Comparison of ENCODE assay signal across 13 cellular contexts in genomic region chr3:62446337-62446940, GRCh38.
DNase-seq lines count a peak whose midpoint lies in the region; ATAC-seq, FAIRE-seq and TF ChIP-seq lines count a peak whose summit lies in the region.
"Had no signal": no experiment of that assay in that cellular context is flagged by ENCODE, and none has a peak within 500 bp of the region (broad histone marks: within the 10 kb centered on the region; RNA-seq: fewer than 3 reads in every experiment).

No MANE protein-coding gene starts in this region.

- no peak overlapping the region for H3K56ac ChIP-seq in H9 (ENCODE audit: insufficient read length, low read depth, low read length)

- H2BK20ac ChIP-seq in H9 (ENCODE audit: low read depth, low read length, poor library complexity, severe bottlenecking), result no peak overlapping the region

- peaks cover 3% of the 10 kb centered on the region for H3K9me3 Mint-ChIP-seq in stimulated activated memory B cell treated with anti-CD40 and anti-IgM and Interleukin-4, amounts not matched to agents 10 μg/mL and 1 μg/mL and 100 μg/mL, for 72 hours
- H3K9me3 Mint-ChIP-seq in H9, result peaks cover 2 to 4% of the 10 kb centered on the region in 2 experiments; a peak in 3 of 5 replicates

- H3K27ac ChIP-seq in HepG2 (ENCODE audit: extremely low read length, insufficient read depth, low read length) (no peak overlapping the region), right lobe of liver (no peak overlapping the region), H9 (ENCODE audit: insufficient read length, low read depth, low read length) (no peak overlapping the region)
- H3K27ac ChIP-seq: left ventricle myocardium inferior, neural progenitor cell, spleen had no signal

- no peak overlapping the region for H2BK12ac ChIP-seq in H9 (ENCODE audit: insufficient read length, low read depth, low read length)

- H3K9ac ChIP-seq in HepG2 (ENCODE audit: insufficient read depth, low read depth, low read length), result no peak overlapping the region
- H3K9ac ChIP-seq in H9 (ENCODE audit: extremely low read depth, insufficient read length, low read length), result no peak overlapping the region
- H3K9ac ChIP-seq: neural progenitor cell had no signal

- no peaks in the 10 kb centered on the region for H3K79me1 ChIP-seq in H9 (ENCODE audit: insufficient read depth, low read depth, low read length, poor library complexity, severe bottlenecking)

- H3K23me2 ChIP-seq in H9 (ENCODE audit: insufficient read length, low read depth, low read length, poor library complexity, severe bottlenecking), result no peaks in the 10 kb centered on the region

- TF ChIP-seq CTCF in HepG2 (CRISPR knock-in tag; IDR thresholded peaks at IDR 0.05), result no peak
- TF ChIP-seq CTCF in right lobe of liver (IDR thresholded peaks at IDR 0.05), result no peak
- no peak for TF ChIP-seq CTCF in H9 (conservative IDR thresholded peaks at IDR 0.05)

- no peaks in the 10 kb centered on the region for H3K4me1 ChIP-seq in HepG2 (ENCODE audit: insufficient read depth, low read length)
- peaks cover 0 to 9% (median 0%) of the 10 kb centered on the region in 4 donors for H3K4me1 ChIP-seq in right lobe of liver
- H3K4me1 ChIP-seq in H9 (ENCODE audit: insufficient read depth, low read length), result peaks cover 6% of the 10 kb centered on the region; the same call in 1 of the 2 replicates
- H3K4me1 ChIP-seq: left ventricle myocardium inferior had no signal

- H3K14ac ChIP-seq in H9 (ENCODE audit: insufficient read depth, low read length), result no peak overlapping the region

- intact Hi-C loops in HepG2 (cut with micrococcal nuclease; ENCODE audit: unreplicated experiment) (no loop called here), right lobe of liver (cut with DNase I) (no loop called here)

- CTCF ChIA-PET in HepG2 (lab: Yijun Ruan, JAX; ENCODE audit: low intra/inter-chr PET ratio, low total read pairs), result no interaction called here

- H3K23ac ChIP-seq in H9 (ENCODE audit: insufficient read length, low read depth, low read length), result no peak overlapping the region

- H3K4me2 ChIP-seq in HepG2 (ENCODE audit: low read depth, low read length) (peak overlapping the region; percentile 59; the same call in 1 of the 2 replicates), H9 (ENCODE audit: insufficient read depth, insufficient read length, low read length) (no peak overlapping the region)
- H3K4me2 ChIP-seq: neural progenitor cell had no signal

- H2AFZ ChIP-seq in HepG2 (ENCODE audit: low read length), result no peak overlapping the region
- no peak overlapping the region for H2AFZ ChIP-seq in H9 (ENCODE audit: low read length)
- H2AFZ ChIP-seq: neural progenitor cell had no signal

- 56% methylated on average over 5 of the region's 5 CpGs for WGBS in HepG2 (ENCODE audit: low lambda C conversion rate)
- 72% methylated on average over 5 of the region's 5 CpGs for WGBS in right lobe of liver (ENCODE audit: insufficient coverage, low coverage, low lambda C conversion rate, missing lambda C conversion rate)
- 100% methylated on average over 1 of the region's 5 CpGs for WGBS in H9 (ENCODE audit: extremely low coverage, insufficient read length, low lambda C conversion rate)

- H3K4me3 Mint-ChIP-seq in stimulated activated memory B cell treated with anti-CD40 and anti-IgM and Interleukin-4, amounts not matched to agents 10 μg/mL and 1 μg/mL and 100 μg/mL, for 72 hours, result no peak overlapping the region
- no peak overlapping the region for H3K4me3 Mint-ChIP-seq in H9
- H3K4me3 Mint-ChIP-seq: neural progenitor cell had no signal

- no peak overlapping the region for H3K18ac ChIP-seq in H9 (ENCODE audit: insufficient read length, low read depth, low read length)

- H2BK120ac ChIP-seq in H9 (ENCODE audit: low read depth, low read length, poor library complexity, severe bottlenecking), result no peak overlapping the region

- H3K36me3 Mint-ChIP-seq in stimulated activated memory B cell treated with anti-CD40 and anti-IgM and Interleukin-4, amounts not matched to agents 10 μg/mL and 1 μg/mL and 100 μg/mL, for 72 hours, result no peaks in the 10 kb centered on the region
- peaks cover 4 to 8% (median 5%) of the 10 kb centered on the region in 3 experiments; a peak in 4 of 7 replicates for H3K36me3 Mint-ChIP-seq in H9 (ENCODE audit: insufficient read depth in 1 of 3, low read depth in 3 of 3)

- no peak overlapping the region for H2AK5ac ChIP-seq in H9 (ENCODE audit: insufficient read length, low read length)

- no peak overlapping the region for H3T11ph ChIP-seq in H9 (ENCODE audit: low read length)

- in situ Hi-C loops in HepG2 (cut with HindIII; ENCODE audit: extremely low pct_ligation_motif_present, low pct_unique_long_range_greater_than_20kb), result no loop called here

- no TSS peak for BruUV-seq in HepG2 (replicated peaks; lab: Mats Ljungman, UMichigan)

- H3K27ac Mint-ChIP-seq in stimulated activated memory B cell treated with anti-CD40 and anti-IgM and Interleukin-4, amounts not matched to agents 10 μg/mL and 1 μg/mL and 100 μg/mL, for 72 hours, result no peak overlapping the region
- peak overlapping the region in 1 of 3 experiments; percentile 40; a peak in 1 of 7 replicates for H3K27ac Mint-ChIP-seq in H9
- H3K27ac Mint-ChIP-seq: neural progenitor cell had no signal

- no peaks in the 10 kb centered on the region for H3K79me2 ChIP-seq in HepG2 (ENCODE audit: insufficient read depth, low read length)
- H3K79me2 ChIP-seq in H9 (ENCODE audit: insufficient read depth, low read length), result no peaks in the 10 kb centered on the region

- no peak for TF ChIP-seq EP300 in HepG2 (IDR thresholded peaks at IDR 0.05; ENCODE audit: low read depth in 2 of 2, low read length in 2 of 2)
- no peak for TF ChIP-seq EP300 in HepG2 (CRISPR knock-in tag; IDR thresholded peaks at IDR 0.05; ENCODE audit: borderline replicate concordance)

- ATAC-seq in HepG2, result no peak
- no peak for ATAC-seq in right lobe of liver
- peak; percentile 72 for ATAC-seq in GM21737 (IDR thresholded peaks at IDR 0.05; ENCODE audit: unreplicated experiment)
- ATAC-seq in HG03571 (IDR thresholded peaks at IDR 0.05; ENCODE audit: unreplicated experiment), result peak; percentile 69
- ATAC-seq in stimulated activated memory B cell treated with anti-CD40 and anti-IgM and Interleukin-4, amounts not matched to agents 10 μg/mL and 1 μg/mL and 100 μg/mL, for 72 hours, result peak; percentile 34

- H3K4me1 Mint-ChIP-seq in stimulated activated memory B cell treated with anti-CD40 and anti-IgM and Interleukin-4, amounts not matched to agents 10 μg/mL and 1 μg/mL and 100 μg/mL, for 72 hours, result peaks cover 8% of the 10 kb centered on the region
- peaks cover 38 to 44% of the 10 kb centered on the region in 2 experiments for H3K4me1 Mint-ChIP-seq in H9

- H3K4me3 ChIP-seq in HepG2 (replicated peaks in 1 of 3; ENCODE audit: insufficient read depth in 1 of 3, low read depth in 2 of 3, low read length in 3 of 3), result no peak overlapping the region
- H3K4me3 ChIP-seq in right lobe of liver, result no peak overlapping the region
- H3K4me3 ChIP-seq: left ventricle myocardium inferior, neural progenitor cell had no signal

- DNase-seq in HepG2 (ENCODE audit: low spot score) (no peak), right lobe of liver (no peak), SIG-M5 (lab: John Stamatoyannopoulos, UW) (no peak), H9 (no peak), midbrain (lab: John Stamatoyannopoulos, UW) (no peak)
- DNase-seq: left ventricle myocardium inferior, NCI-H1694, spleen had no signal

- no peak overlapping the region for H4K5ac ChIP-seq in H9 (ENCODE audit: insufficient read length, low read depth, low read length)

- peaks cover 8% of the 10 kb centered on the region for H3K27me3 Mint-ChIP-seq in stimulated activated memory B cell treated with anti-CD40 and anti-IgM and Interleukin-4, amounts not matched to agents 10 μg/mL and 1 μg/mL and 100 μg/mL, for 72 hours
- H3K27me3 Mint-ChIP-seq in H9 (ENCODE audit: low read depth), result peaks cover 5% of the 10 kb centered on the region

- H3K4ac ChIP-seq in H9 (ENCODE audit: low read depth, low read length), result no peak overlapping the region

- H4K91ac ChIP-seq in H9 (ENCODE audit: insufficient read length, low read depth, low read length), result no peak overlapping the region

- H3K9me3 ChIP-seq in HepG2 (ENCODE audit: low read length), result no peaks in the 10 kb centered on the region
- H3K9me3 ChIP-seq in right lobe of liver, result no peaks in the 10 kb centered on the region
- no peaks in the 10 kb centered on the region for H3K9me3 ChIP-seq in H9 (ENCODE audit: control insufficient read depth, low read depth, low read length)
- H3K9me3 ChIP-seq: left ventricle myocardium inferior, spleen had no signal

- POLR2A ChIA-PET in HepG2 (lab: Yijun Ruan, JAX), result no interaction called here

- H3K27me3 ChIP-seq in HepG2 (ENCODE audit: control insufficient read depth in 1 of 2, insufficient read depth in 2 of 2, low read length in 2 of 2), result peaks cover 0 to 10% of the 10 kb centered on the region in 2 experiments; a peak in 1 of 5 replicates
- no peaks in the 10 kb centered on the region for H3K27me3 ChIP-seq in right lobe of liver
- no peaks in the 10 kb centered on the region for H3K27me3 ChIP-seq in H9 (ENCODE audit: insufficient read depth, low read length)
- H3K27me3 ChIP-seq: spleen had no signal

- no peak for TF ChIP-seq RAD21 in HepG2 (CRISPR knock-in tag; IDR thresholded peaks at IDR 0.05)

- no peak overlapping the region for H2BK15ac ChIP-seq in H9 (ENCODE audit: low read depth, low read length)

- H4K8ac ChIP-seq in H9 (replicated peaks; ENCODE audit: insufficient read length, low read depth, low read length), result no peak overlapping the region

- FAIRE-seq in HepG2 (lab: Jason Lieb, UNC), result no peak
- FAIRE-seq: urothelium cell line had no signal

- H4K20me1 ChIP-seq in HepG2 (ENCODE audit: insufficient read depth, low read length) (no peaks in the 10 kb centered on the region), H9 (ENCODE audit: control insufficient read depth, insufficient read depth, insufficient read length) (no peaks in the 10 kb centered on the region)

- H2BK5ac ChIP-seq in H9 (ENCODE audit: insufficient read length, low read length), result no peak overlapping the region

- H3K36me3 ChIP-seq in HepG2 (replicated peaks in 1 of 2; ENCODE audit: control insufficient read depth in 1 of 2, insufficient read depth in 2 of 2, low read length in 2 of 2) (no peaks in the 10 kb centered on the region), right lobe of liver (no peaks in the 10 kb centered on the region)
- H3K36me3 ChIP-seq: left ventricle myocardium inferior, neural progenitor cell, spleen had no signal

- no peak for TF ChIP-seq POLR2A in HepG2 (IDR thresholded peaks at IDR 0.05; ENCODE audit: insufficient read depth in 1 of 2, low read depth in 2 of 2, low read length in 2 of 2)
- TF ChIP-seq POLR2A in right lobe of liver (IDR thresholded peaks at IDR 0.05), result no peak

TF ChIP-seq in HepG2, 621 proteins besides CTCF, POLR2A, EP300 and RAD21 (continues in another document):
- no peak for TF ChIP-seq FIP1L1 (IDR thresholded peaks at IDR 0.05; ENCODE audit: borderline replicate concordance, insufficient read depth, low read depth, low read length)

Comparison
In these comparisons a context has a peak if more than half of its experiments do, and no peak if none do; other contexts are left out.
1. ATAC-seq: peak in GM21737 (single experiment), HG03571 (single experiment) and stimulated activated memory B cell treated with anti-CD40 and anti-IgM and Interleukin-4, amounts not matched to agents 10 μg/mL and 1 μg/mL and 100 μg/mL, for 72 hours (single experiment); none in HepG2 (single experiment) and right lobe of liver (0 of 4).